ENCODE assay signal across 8 cellular contexts in genomic region chr5:112419596-112420110, GRCh38. TPM values are rescaled to one million over a fixed set of nuclear protein-coding genes. Genes with fewer than 3 reads are reported as not detected.
A peak's percentile ranks its signal among the peaks of the same experiment; 100 is the strongest.
DNase-seq lines count a peak whose midpoint lies in the region; ATAC-seq lines count a peak whose summit lies in the region.

No MANE protein-coding gene starts in this region.

- H3K36me3 ChIP-seq in neuronal stem cell (replicated peaks in 1 of 2; ENCODE audit: control insufficient read depth in 2 of 2, insufficient read depth in 2 of 2, low read length in 2 of 2), result no peaks in the 10 kb centered on the region

- H3K23ac ChIP-seq in neuronal stem cell (ENCODE audit: low read depth, low read length, poor library complexity), result no peak overlapping the region

- peaks cover 2 to 19% of the 10 kb centered on the region in 2 donors for H3K4me1 ChIP-seq in neuronal stem cell (ENCODE audit: control insufficient read depth in 2 of 2, insufficient read depth in 1 of 2, low read depth in 1 of 2, low read length in 2 of 2)

- peaks cover 10% of the 10 kb centered on the region for H3K4me1 Mint-ChIP-seq in activated CD4-positive, alpha-beta memory T cell treated with anti-CD3 and anti-CD28 coated beads for 36 hours (ENCODE audit: low read depth)

- no peak overlapping the region for H2AK5ac ChIP-seq in neuronal stem cell (ENCODE audit: low read depth, low read length)

- H3K4me3 Mint-ChIP-seq in activated CD4-positive, alpha-beta memory T cell treated with anti-CD3 and anti-CD28 coated beads for 36 hours, result peak overlapping the region; percentile 61

- no peaks in the 10 kb centered on the region for H3K9me3 Mint-ChIP-seq in activated CD4-positive, alpha-beta memory T cell treated with anti-CD3 and anti-CD28 coated beads for 36 hours

- H2AFZ ChIP-seq in neuronal stem cell (ENCODE audit: low read length), result peak overlapping the region; percentile 99

- no peak overlapping the region for H3K27ac ChIP-seq in neuronal stem cell (replicated peaks; ENCODE audit: low read length)

- H3K36me3 Mint-ChIP-seq in activated CD4-positive, alpha-beta memory T cell treated with anti-CD3 and anti-CD28 coated beads for 36 hours, result no peaks in the 10 kb centered on the region

- H2BK5ac ChIP-seq in neuronal stem cell (ENCODE audit: low read length), result no peak overlapping the region

- intact Hi-C loops in activated CD4-positive, alpha-beta memory T cell treated with anti-CD3 and anti-CD28 coated beads for 36 hours (cut with micrococcal nuclease), result loop anchor here (1.0 to 10.0 kb wide), 7 partner anchors 209 to 661 kb away; partner anchors contain the start of gene REEP5

- peak overlapping the region; percentile 91 to 100 for H3K4me3 ChIP-seq in neuronal stem cell (ENCODE audit: low read length in 2 of 2)

- H3K27ac Mint-ChIP-seq in activated CD4-positive, alpha-beta memory T cell treated with anti-CD3 and anti-CD28 coated beads for 36 hours, result no peak overlapping the region

- no peak overlapping the region for H3K14ac ChIP-seq in neuronal stem cell (ENCODE audit: low read length)

- WGBS in neuronal stem cell (ENCODE audit: extremely low coverage in 2 of 2, insufficient read length in 2 of 2, insufficient replicate concordance in 1 of 2), 2 donors, result no CpG with 5 or more reads among the region's 57 CpGs

- ATAC-seq in GM21529 (IDR thresholded peaks at IDR 0.05; ENCODE audit: unreplicated experiment), result peak; percentile 35

- no peaks in the 10 kb centered on the region for H3K79me1 ChIP-seq in neuronal stem cell (ENCODE audit: low read depth, low read length)

- H3K27me3 ChIP-seq in neuronal stem cell (ENCODE audit: control insufficient read depth in 3 of 3, insufficient read depth in 3 of 3, low read depth in 1 of 3, low read length in 3 of 3), result peaks cover 0 to 29% (median 14%) of the 10 kb centered on the region in 3 experiments

- DNase-seq in NCI-H524 (lab: John Stamatoyannopoulos, UW) (peak; percentile 21 to 49), NCI-H524 treated with DMSO at 0.1 percent for 48 hours (lab: John Stamatoyannopoulos, UW) (no peak), HUDEP-2 (lab: John Stamatoyannopoulos, UW; ENCODE audit: unreplicated experiment in 76 of 76) (peak in 67 of 76 experiments; percentile 3 to 85 (median 56)), germinal center (ENCODE audit: low spot score) (peak; percentile 51), neuronal stem cell (ENCODE audit: low spot score) (peak; percentile 56), cortex of kidney (lab: John Stamatoyannopoulos, UW) (no peak)
- peak; percentile 11 for DNase-seq in activated CD4-positive, alpha-beta memory T cell treated with anti-CD3 and anti-CD28 coated beads for 36 hours

- no peaks in the 10 kb centered on the region for H3K9me3 ChIP-seq in neuronal stem cell (replicated peaks in 1 of 2; ENCODE audit: control insufficient read depth in 2 of 2, insufficient read depth in 1 of 2, low read depth in 1 of 2, low read length in 2 of 2)

- H3K27me3 Mint-ChIP-seq in activated CD4-positive, alpha-beta memory T cell treated with anti-CD3 and anti-CD28 coated beads for 36 hours, result peaks cover 40% of the 10 kb centered on the region

- CTCF ChIA-PET in activated CD4-positive, alpha-beta memory T cell treated with anti-CD3 and anti-CD28 coated beads for 36 hours (lab: Charles Lee), result interaction anchor here (0.5 to 3.6 kb wide), 11 partner anchors 11 to 415 kb away, joined by 3 to 38 read pairs (median 5); no protein-coding TSS in a partner anchor

- no peak overlapping the region for H4K8ac ChIP-seq in neuronal stem cell (ENCODE audit: low read depth, low read length)

- peak overlapping the region; percentile 30 for H3K9ac ChIP-seq in neuronal stem cell (ENCODE audit: low read depth, low read length, poor library complexity)

- peak overlapping the region; percentile 56 for H2BK15ac ChIP-seq in neuronal stem cell (ENCODE audit: low read length)

- H3K4ac ChIP-seq in neuronal stem cell (ENCODE audit: low read length), result no peak overlapping the region

- H2BK120ac ChIP-seq in neuronal stem cell (ENCODE audit: low read depth, low read length), result no peak overlapping the region

- H3K4me2 ChIP-seq in neuronal stem cell (ENCODE audit: insufficient read depth, low read length, poor library complexity, severe bottlenecking), result peak overlapping the region; percentile 84

- peak overlapping the region; percentile 96 for H3K18ac ChIP-seq in neuronal stem cell (ENCODE audit: low read length)

- H2BK12ac ChIP-seq in neuronal stem cell (ENCODE audit: low read length), result no peak overlapping the region

- H4K91ac ChIP-seq in neuronal stem cell (ENCODE audit: low read depth, low read length, poor library complexity), result no peak overlapping the region

- POLR2A ChIA-PET in activated CD4-positive, alpha-beta memory T cell treated with anti-CD3 and anti-CD28 coated beads for 36 hours (lab: Charles Lee), result interaction anchor here (1.5 kb wide), 1 partner anchor 258 kb away, joined by 5 read pairs; no protein-coding TSS in a partner anchor

RNA-seq across cellular contexts. Expression of gene EPB41L4A, which starts 0.6 kb away (rescaled TPM):
- total RNA-seq in activated CD4-positive, alpha-beta memory T cell treated with anti-CD3 and anti-CD28 coated beads for 36 hours, result 1 to 10 TPM in 1 of 2 experiments, under 1 TPM in 1; 0.95 to 1.5 TPM
- polyA plus RNA-seq in neuronal stem cell (2013, experiment 1 of 2), result 1.9 TPM
- polyA plus RNA-seq in neuronal stem cell (2013, experiment 2 of 2), result 1.8 TPM

Comparison
In these comparisons a context has a peak if more than half of its experiments do, and no peak if none do; other contexts are left out.
1. DNase-seq: peak in NCI-H524 (2 of 2), HUDEP-2 (67 of 76), activated CD4-positive, alpha-beta memory T cell treated with anti-CD3 and anti-CD28 coated beads for 36 hours (single experiment), germinal center (single experiment) and neuronal stem cell (single experiment); none in NCI-H524 treated with DMSO at 0.1 percent for 48 hours (single experiment) and cortex of kidney (single experiment).